8 cellular contexts compared by ENCODE assay signal in the genomic region with DNA sequence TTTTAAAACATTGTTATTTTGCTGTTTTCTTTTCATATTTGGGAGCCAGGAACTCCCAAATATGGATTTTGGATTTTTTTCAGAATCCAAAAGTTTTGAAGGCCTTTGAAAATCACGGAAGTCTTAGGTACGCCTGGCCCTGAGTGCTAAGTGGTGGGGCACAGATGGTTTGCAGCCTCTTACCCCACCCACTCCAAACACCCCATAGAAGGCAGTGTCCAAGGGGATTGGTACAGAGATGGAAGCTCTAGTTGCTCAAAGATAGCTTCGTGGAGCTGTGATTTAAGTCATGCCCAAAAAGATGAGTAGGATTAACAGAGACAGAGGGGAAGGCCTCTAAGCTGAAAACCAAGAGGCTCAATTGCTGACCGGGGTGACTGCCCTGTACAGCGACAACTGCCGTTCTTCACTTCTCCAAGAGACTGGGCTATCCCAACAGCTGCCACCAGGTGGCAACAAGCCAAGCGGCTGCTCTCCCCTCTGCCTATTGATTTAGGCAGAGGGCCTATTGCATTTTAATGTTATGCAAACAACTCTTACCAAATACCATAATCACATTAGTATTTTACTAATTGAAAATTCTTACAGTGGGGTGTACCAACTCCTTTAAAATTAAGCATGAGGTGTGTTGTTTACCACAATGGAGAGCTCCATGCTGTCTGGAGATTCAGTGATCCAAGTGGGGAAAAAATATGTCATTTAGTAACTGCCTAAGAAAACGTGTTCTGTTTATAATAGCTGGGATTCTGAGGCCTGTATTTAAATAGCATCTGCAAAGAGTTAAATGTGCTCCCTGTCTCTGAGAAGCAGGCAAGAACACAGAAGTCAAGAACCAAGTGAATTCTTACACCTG.
DNase-seq lines count a peak whose midpoint lies in the region; ATAC-seq and TF ChIP-seq lines count a peak whose summit lies in the region.

No MANE protein-coding gene starts in this region.

- H3K9me3 Mint-ChIP-seq in T-cell, result no peaks in the 10 kb centered on the region
- H3K9me3 Mint-ChIP-seq in activated naive CD8-positive, alpha-beta T cell treated with anti-CD3 and anti-CD28 coated beads, Interleukin-2, amount 50 U/mL, for 24 hours, result no peaks in the 10 kb centered on the region

- peaks cover 3 to 5% (median 3%) of the 10 kb centered on the region in 3 donors for H3K4me1 Mint-ChIP-seq in T-cell
- H3K4me1 Mint-ChIP-seq in activated naive CD8-positive, alpha-beta T cell treated with anti-CD3 and anti-CD28 coated beads, Interleukin-2, amount 50 U/mL, for 24 hours, result no peaks in the 10 kb centered on the region

- CTCF ChIA-PET in T-cell (lab: Charles Lee), result interaction anchor here (0.6 to 2.1 kb wide), 12 partner anchors 10 to 1857 kb away, joined by 3 to 19 read pairs (median 4); no protein-coding TSS in a partner anchor

- no peaks in the 10 kb centered on the region for H3K27me3 ChIP-seq in heart left ventricle

- no peak overlapping the region for H3K4me3 Mint-ChIP-seq in T-cell
- no peak overlapping the region for H3K4me3 Mint-ChIP-seq in activated naive CD8-positive, alpha-beta T cell treated with anti-CD3 and anti-CD28 coated beads, Interleukin-2, amount 50 U/mL, for 24 hours

- peak; percentile 60 for DNase-seq in NK-92 treated with Interleukin-12 subunit alpha and Interleukin-12 subunit beta, amount 100 ng/mL, for 24 hours (lab: John Stamatoyannopoulos, UW)
- no peak for DNase-seq in NK-92 (lab: John Stamatoyannopoulos, UW; ENCODE audit: unreplicated experiment)
- peak; percentile 53 to 87 (median 69) for DNase-seq in NCI-H1417 (lab: John Stamatoyannopoulos, UW)
- peak; percentile 33 to 84 (median 75) for DNase-seq in T-cell
- DNase-seq in activated naive CD8-positive, alpha-beta T cell treated with anti-CD3 and anti-CD28 coated beads, Interleukin-2, amount 50 U/mL, for 24 hours, result peak; percentile 88
- peak; percentile 80 to 87 (median 81) for DNase-seq in heart left ventricle
- DNase-seq in putamen (ENCODE audit: low spot score), result peak; percentile 69

- no peak overlapping the region for H3K27ac ChIP-seq in heart left ventricle

- intact Hi-C loops in heart left ventricle (cut with DNase I), result loop anchor here in 8 of 10 donors (1.0 to 10.0 kb wide), 5 partner anchors 88 to 382 kb away; a partner anchor contains a TSS

- ATAC-seq in T-cell (replicated peaks in 1 of 4) (peak; percentile 84 to 92 (median 90)), heart left ventricle (peak in 3 of 4 donors; percentile 79 to 87 (median 86)), GM18873 (IDR thresholded peaks at IDR 0.05; ENCODE audit: low FRiP score, unreplicated experiment) (no peak)
- peak; percentile 83 for ATAC-seq in activated naive CD8-positive, alpha-beta T cell treated with anti-CD3 and anti-CD28 coated beads, Interleukin-2, amount 50 U/mL, for 24 hours

- H3K4me3 ChIP-seq in heart left ventricle, result no peak overlapping the region

- H3K4me1 ChIP-seq in heart left ventricle, result peaks cover 0 to 5% (median 0%) of the 10 kb centered on the region in 12 donors

- H3K36me3 ChIP-seq in heart left ventricle, result peaks cover 0 to 7% (median 0%) of the 10 kb centered on the region in 9 donors

- WGBS in heart left ventricle, 4 donors, result 25 to 29% (median 27%) methylated on average over 8 of the region's 8 CpGs

- POLR2A ChIA-PET in T-cell (lab: Charles Lee), result no interaction called here

- H3K36me3 Mint-ChIP-seq in T-cell, result peaks cover 13% of the 10 kb centered on the region
- H3K36me3 Mint-ChIP-seq in activated naive CD8-positive, alpha-beta T cell treated with anti-CD3 and anti-CD28 coated beads, Interleukin-2, amount 50 U/mL, for 24 hours (ENCODE audit: low read depth), result no peaks in the 10 kb centered on the region

- no peak for TF ChIP-seq POLR2A in heart left ventricle (IDR thresholded peaks at IDR 0.05)

- H3K9me3 ChIP-seq in heart left ventricle, result no peaks in the 10 kb centered on the region

- TF ChIP-seq CTCF in heart left ventricle (IDR thresholded peaks at IDR 0.05), result peak; percentile 80 to 90 (median 88)

- no peak overlapping the region for H3K27ac Mint-ChIP-seq in T-cell
- H3K27ac Mint-ChIP-seq in activated naive CD8-positive, alpha-beta T cell treated with anti-CD3 and anti-CD28 coated beads, Interleukin-2, amount 50 U/mL, for 24 hours, result no peak overlapping the region

- peaks cover 4% of the 10 kb centered on the region in 2 donors for H3K27me3 Mint-ChIP-seq in T-cell
- peaks cover 4% of the 10 kb centered on the region for H3K27me3 Mint-ChIP-seq in activated naive CD8-positive, alpha-beta T cell treated with anti-CD3 and anti-CD28 coated beads, Interleukin-2, amount 50 U/mL, for 24 hours
